Comparison of ENCODE assay signal across 16 cellular contexts in the genomic region with DNA sequence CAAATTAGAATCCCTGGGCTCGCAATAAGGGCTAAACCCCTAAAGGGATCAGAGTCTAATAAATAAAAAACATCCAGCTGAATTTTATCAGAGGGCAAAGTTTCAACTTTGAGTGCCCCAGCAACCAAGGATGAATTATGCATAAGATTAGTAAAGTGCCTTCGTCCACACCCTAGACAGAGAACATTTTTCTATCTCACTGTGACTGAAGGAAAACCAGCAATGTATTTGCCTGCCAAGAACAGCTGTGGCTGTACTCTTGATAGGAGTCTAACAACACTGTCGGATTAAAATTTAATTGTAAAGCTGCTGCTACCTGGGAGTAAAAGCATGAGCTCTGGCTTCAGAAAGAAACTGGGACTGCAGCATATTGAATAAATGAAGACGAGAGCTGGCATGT. TPM values are rescaled to one million over a fixed set of nuclear protein-coding genes. Genes with fewer than 3 reads are reported as not detected.
"Had no signal": no experiment of that assay in that cellular context is flagged by ENCODE, and none has a peak within 500 bp of the region (broad histone marks: within the 10 kb centered on the region; RNA-seq: fewer than 3 reads in every experiment).

No MANE protein-coding gene starts in this region.

- H3K36me3 Mint-ChIP-seq: natural killer cell had no signal

- H3K4me1 Mint-ChIP-seq: activated CD4-positive, alpha-beta T cell treated with anti-CD3 and anti-CD28 coated beads for 36 hours; central memory CD8-positive, alpha-beta T cell; natural killer cell; stimulated activated naive B cell treated with anti-CD40 and anti-IgM and Interleukin-4, amounts not matched to agents 10 μg/mL and 1 μg/mL and 100 μg/mL, for 72 hours had no signal

- H3K4me3 ChIP-seq: gastroesophageal sphincter, hepatocyte, lower lobe of right lung, SJCRH30, smooth muscle cell had no signal

- H3K27me3 Mint-ChIP-seq: activated CD4-positive, alpha-beta T cell treated with anti-CD3 and anti-CD28 coated beads for 36 hours; activated CD8-positive, alpha-beta T cell treated with anti-CD3 and anti-CD28 coated beads for 36 hours; central memory CD8-positive, alpha-beta T cell; stimulated activated naive B cell treated with anti-CD40 and anti-IgM and Interleukin-4, amounts not matched to agents 10 μg/mL and 1 μg/mL and 100 μg/mL, for 72 hours had no signal

- ATAC-seq: activated CD4-positive, alpha-beta T cell treated with anti-CD3 and anti-CD28 coated beads for 36 hours; activated CD8-positive, alpha-beta T cell treated with anti-CD3 and anti-CD28 coated beads for 36 hours; gastroesophageal sphincter; lower lobe of right lung; natural killer cell; stimulated activated naive B cell treated with anti-CD40 and anti-IgM and Interleukin-4, amounts not matched to agents 10 μg/mL and 1 μg/mL and 100 μg/mL, for 72 hours had no signal

- H3K9me3 Mint-ChIP-seq: activated CD8-positive, alpha-beta T cell treated with anti-CD3 and anti-CD28 coated beads for 36 hours; central memory CD8-positive, alpha-beta T cell; natural killer cell; stimulated activated naive B cell treated with anti-CD40 and anti-IgM and Interleukin-4, amounts not matched to agents 10 μg/mL and 1 μg/mL and 100 μg/mL, for 72 hours had no signal

- H3K9me3 ChIP-seq: gastroesophageal sphincter, lower lobe of right lung, SJCRH30 had no signal

- H3K27me3 ChIP-seq: gastroesophageal sphincter, hepatocyte, SJCRH30 had no signal

- H3K27ac ChIP-seq: gastroesophageal sphincter, hepatocyte, lower lobe of right lung, SJCRH30, VCaP had no signal

- DNase-seq: activated CD4-positive, alpha-beta T cell treated with anti-CD3 and anti-CD28 coated beads for 36 hours; activated CD8-positive, alpha-beta memory T cell treated with anti-CD3 and anti-CD28 coated beads, Interleukin-2, amount 50 U/mL, for 48 hours; activated CD8-positive, alpha-beta T cell treated with anti-CD3 and anti-CD28 coated beads for 36 hours; activated naive CD4-positive, alpha-beta T cell; effector memory CD4-positive, alpha-beta T cell; lower lobe of right lung; natural killer cell; SJCRH30; stimulated activated naive B cell treated with anti-CD40 and anti-IgM and Interleukin-4, amounts not matched to agents 10 μg/mL and 1 μg/mL and 100 μg/mL, for 72 hours; T-helper 9 cell; trophoblast cell had no signal

- H3K4me1 ChIP-seq: gastroesophageal sphincter, lower lobe of right lung had no signal

- H3K27ac Mint-ChIP-seq: activated CD4-positive, alpha-beta T cell treated with anti-CD3 and anti-CD28 coated beads for 36 hours; activated CD8-positive, alpha-beta T cell treated with anti-CD3 and anti-CD28 coated beads for 36 hours; natural killer cell; stimulated activated naive B cell treated with anti-CD40 and anti-IgM and Interleukin-4, amounts not matched to agents 10 μg/mL and 1 μg/mL and 100 μg/mL, for 72 hours had no signal

- H3K4me3 Mint-ChIP-seq: activated CD4-positive, alpha-beta T cell treated with anti-CD3 and anti-CD28 coated beads for 36 hours; activated CD8-positive, alpha-beta T cell treated with anti-CD3 and anti-CD28 coated beads for 36 hours; central memory CD8-positive, alpha-beta T cell; natural killer cell; stimulated activated naive B cell treated with anti-CD40 and anti-IgM and Interleukin-4, amounts not matched to agents 10 μg/mL and 1 μg/mL and 100 μg/mL, for 72 hours had no signal

RNA-seq across cellular contexts. Expression of gene WNT2B, which starts 23.3 kb away (rescaled TPM):
- total RNA-seq: activated CD8-positive, alpha-beta T cell treated with anti-CD3 and anti-CD28 coated beads for 36 hours had no signal
